8 cellular contexts compared by ENCODE assay signal in genomic region chr1:241639040-241639652, GRCh38. TPM values are rescaled to one million over a fixed set of nuclear protein-coding genes. Genes with fewer than 3 reads are reported as not detected.
DNase-seq lines count a peak whose midpoint lies in the region; ATAC-seq, FAIRE-seq and TF ChIP-seq lines count a peak whose summit lies in the region.

No MANE protein-coding gene starts in this region.

- no peak overlapping the region for H2AK9ac ChIP-seq in IMR-90 (replicated peaks; ENCODE audit: low read depth, low read length, poor library complexity)

- H3K27ac Mint-ChIP-seq in activated naive CD8-positive, alpha-beta T cell treated with anti-CD3 and anti-CD28 coated beads, Interleukin-2, amount 10 ng/mL, durations not matched to agents 7 days and 5 days: peak overlapping the region; percentile 93

- peak overlapping the region; percentile 88 for H3K4me2 ChIP-seq in IMR-90 (ENCODE audit: low read depth, low read length)

- peak overlapping the region; percentile 77 for H3K9ac ChIP-seq in IMR-90 (ENCODE audit: low read depth, low read length)
- peak overlapping the region; percentile 7 to 46 for H3K9ac ChIP-seq in kidney (ENCODE audit: low read length in 2 of 2)

- no peaks in the 10 kb centered on the region for H3K27me3 ChIP-seq in IMR-90 (ENCODE audit: control insufficient read depth, insufficient read depth, low read length)
- H3K27me3 ChIP-seq in thymus (ENCODE audit: control insufficient read depth, insufficient read depth): no peaks in the 10 kb centered on the region

- TF ChIP-seq POLR2A in IMR-90 (IDR thresholded peaks at IDR 0.05; ENCODE audit: low read depth, low read length): no peak

- H3K4me3 Mint-ChIP-seq in activated naive CD8-positive, alpha-beta T cell treated with anti-CD3 and anti-CD28 coated beads, Interleukin-2, amount 10 ng/mL, durations not matched to agents 7 days and 5 days: peak overlapping the region; percentile 95

- peak overlapping the region; percentile 36; the same call in 1 of the 2 replicates for H2BK120ac ChIP-seq in IMR-90 (ENCODE audit: low read depth, low read length)

- H3K14ac ChIP-seq in IMR-90 (replicated peaks; ENCODE audit: low read depth, low read length): peak overlapping the region; percentile 18; the same call in 1 of the 2 replicates

- H4K8ac ChIP-seq in IMR-90 (ENCODE audit: low read depth in 2 of 2, low read length in 2 of 2): no peak overlapping the region; a peak in 1 of 4 replicates

- dilution Hi-C loops in IMR-90 (cut with HindIII; ENCODE audit: low sequenced_read_pairs, unreplicated experiment): no loop called here

- in situ Hi-C loops in IMR-90 (cut with MboI; ENCODE audit: low sequenced_read_pairs): no loop called here

- H2BK20ac ChIP-seq in IMR-90 (ENCODE audit: low read depth, low read length): no peak overlapping the region

- no peak overlapping the region for H4K5ac ChIP-seq in IMR-90 (ENCODE audit: low read depth, low read length)

- no peak overlapping the region for H2AK5ac ChIP-seq in IMR-90 (ENCODE audit: low read depth, low read length)

- H3K9me3 ChIP-seq in IMR-90 (ENCODE audit: control insufficient read depth, insufficient read depth, low read length) (no peaks in the 10 kb centered on the region), kidney (ENCODE audit: control insufficient read depth in 1 of 2, low read length in 2 of 2) (no peaks in the 10 kb centered on the region), thymus (ENCODE audit: control insufficient read depth) (no peaks in the 10 kb centered on the region)

- ATAC-seq in IMR-90 (ENCODE audit: low read depth): no peak
- ATAC-seq in activated naive CD8-positive, alpha-beta T cell treated with anti-CD3 and anti-CD28 coated beads, Interleukin-2, amount 10 ng/mL, durations not matched to agents 7 days and 5 days (ENCODE audit: low read depth): no peak

- H2BK5ac ChIP-seq in IMR-90 (ENCODE audit: low read depth, low read length, poor library complexity, severe bottlenecking): peak overlapping the region; percentile 98

- H3K79me1 ChIP-seq in IMR-90 (ENCODE audit: low read depth in 1 of 2, low read length in 2 of 2): peaks cover 15 to 29% of the 10 kb centered on the region in 2 experiments

- H3K9me3 Mint-ChIP-seq in activated naive CD8-positive, alpha-beta T cell treated with anti-CD3 and anti-CD28 coated beads, Interleukin-2, amount 10 ng/mL, durations not matched to agents 7 days and 5 days: peaks cover 5% of the 10 kb centered on the region

- H4K20me1 ChIP-seq in IMR-90 (ENCODE audit: insufficient read depth, low read length): 0 out of 2 replicates have a peak, but pooled peaks cover 6% of the 10 kb centered on the region

- peaks cover 29% of the 10 kb centered on the region for H3K4me1 Mint-ChIP-seq in activated naive CD8-positive, alpha-beta T cell treated with anti-CD3 and anti-CD28 coated beads, Interleukin-2, amount 10 ng/mL, durations not matched to agents 7 days and 5 days

- peak overlapping the region; percentile 2; the same call in 1 of the 2 replicates for H4K91ac ChIP-seq in IMR-90 (ENCODE audit: insufficient read depth, low read depth, low read length)

- no peak overlapping the region for H3K4ac ChIP-seq in IMR-90 (ENCODE audit: low read depth, low read length)

- H3K23ac ChIP-seq in IMR-90 (ENCODE audit: low read depth, low read length): no peak overlapping the region; the same call in 1 of the 2 replicates

- H3K36me3 Mint-ChIP-seq in activated naive CD8-positive, alpha-beta T cell treated with anti-CD3 and anti-CD28 coated beads, Interleukin-2, amount 10 ng/mL, durations not matched to agents 7 days and 5 days: peaks cover 21% of the 10 kb centered on the region

- peak overlapping the region; percentile 100 for H3K4me3 ChIP-seq in IMR-90 (ENCODE audit: insufficient read depth, low read depth, low read length)
- peak overlapping the region; percentile 50 to 90 for H3K4me3 ChIP-seq in kidney (ENCODE audit: low read length in 2 of 2)
- H3K4me3 ChIP-seq in thymus (ENCODE audit: low read length): peak overlapping the region; percentile 90

- peak overlapping the region; percentile 76 for H2AFZ ChIP-seq in IMR-90 (replicated peaks; ENCODE audit: low read length, poor library complexity)

- no peak for TF ChIP-seq RAD21 in IMR-90 (IDR thresholded peaks at IDR 0.05; ENCODE audit: low read length)

- peak overlapping the region; percentile 54 for H3K18ac ChIP-seq in IMR-90 (ENCODE audit: low read depth, low read length)

- DNase-seq in DMS79 treated with DMSO at 0.1 percent for 48 hours (lab: John Stamatoyannopoulos, UW) (peak; percentile 4), DMS79 (lab: John Stamatoyannopoulos, UW) (no peak), IMR-90 (peak; percentile 23), kidney (no peak), AG20443 (ENCODE audit: low spot score) (no peak), NCI-H2196 treated with DMSO at 0.1 percent for 48 hours (lab: John Stamatoyannopoulos, UW; ENCODE audit: unreplicated experiment) (no peak)
- no peak for DNase-seq in activated naive CD8-positive, alpha-beta T cell treated with anti-CD3 and anti-CD28 coated beads, Interleukin-2, amount 10 ng/mL, durations not matched to agents 7 days and 5 days

- H3K4me1 ChIP-seq in IMR-90 (ENCODE audit: control insufficient read depth, insufficient read depth, low read length) (peaks cover 10% of the 10 kb centered on the region), kidney (ENCODE audit: control insufficient read depth in 1 of 2, insufficient read depth in 1 of 2, low read depth in 1 of 2, low read length in 2 of 2) (peaks cover 0 to 3% of the 10 kb centered on the region in 2 donors), thymus (ENCODE audit: control insufficient read depth, insufficient read depth, low read length) (peaks cover 13% of the 10 kb centered on the region)

- CTCF ChIA-PET in IMR-90 (lab: Yijun Ruan, JAX): no interaction called here

- no peak overlapping the region for H2BK15ac ChIP-seq in IMR-90 (ENCODE audit: low read depth, low read length)

- no peak for FAIRE-seq in kidney (lab: Jason Lieb, UNC)

- TF ChIP-seq CTCF in IMR-90 (conservative IDR thresholded peaks at IDR 0.05; ENCODE audit: low read depth, low read length) (no peak), kidney (IDR thresholded peaks at IDR 0.05; ENCODE audit: borderline replicate concordance, extremely low read depth, insufficient read depth) (no peak)

- H3K36me3 ChIP-seq in IMR-90 (ENCODE audit: control insufficient read depth, insufficient read depth, low read length) (peaks cover 2% of the 10 kb centered on the region; the same call in 1 of the 2 replicates), kidney (ENCODE audit: control insufficient read depth in 1 of 2, insufficient read depth in 2 of 2, low read length in 2 of 2) (no peaks in the 10 kb centered on the region), thymus (ENCODE audit: control insufficient read depth, insufficient read depth) (no peaks in the 10 kb centered on the region)

- H3K9me1 ChIP-seq in IMR-90 (ENCODE audit: insufficient read depth, low read length): peaks cover 11% of the 10 kb centered on the region

- intact Hi-C loops in IMR-90 (cut with micrococcal nuclease): no loop called here
- intact Hi-C loops in kidney (cut with DNase I): no loop called here

- WGBS in IMR-90 (ENCODE audit: extremely low coverage in 2 of 2, insufficient read length in 1 of 2), 2 experiments: 0% methylated on average over 2 of the region's 10 CpGs; no CpG with 5 or more reads in 1 of the 2 experiments
- 5% methylated on average over 10 of the region's 10 CpGs for WGBS in thymus

- peak overlapping the region; percentile 56; the same call in 1 of the 2 replicates for H3K56ac ChIP-seq in IMR-90 (ENCODE audit: extremely low read depth, insufficient read depth, low read length)

- BruUV-seq in IMR-90 (replicated peaks; lab: Mats Ljungman, UMichigan): TSS peak; percentile 36

- H3K27me3 Mint-ChIP-seq in activated naive CD8-positive, alpha-beta T cell treated with anti-CD3 and anti-CD28 coated beads, Interleukin-2, amount 10 ng/mL, durations not matched to agents 7 days and 5 days: no peaks in the 10 kb centered on the region

- peak overlapping the region; percentile 100 for H3K27ac ChIP-seq in IMR-90 (ENCODE audit: insufficient read depth, low read length)
- H3K27ac ChIP-seq in kidney (ENCODE audit: low read depth in 2 of 2, low read length in 2 of 2): no peak overlapping the region
- H3K27ac ChIP-seq in thymus (ENCODE audit: low read depth): peak overlapping the region; percentile 73

- POLR2A ChIA-PET in IMR-90 (lab: Charles Lee; ENCODE audit: unreplicated experiment): no interaction called here
- POLR2A ChIA-PET in activated naive CD8-positive, alpha-beta T cell treated with anti-CD3 and anti-CD28 coated beads, Interleukin-2, amount 10 ng/mL, durations not matched to agents 7 days and 5 days (lab: Charles Lee): no interaction called here

TF ChIP-seq in IMR-90, 13 proteins besides CTCF, POLR2A, EP300 and RAD21 (continues in another document):
- TF ChIP-seq BHLHE40 (IDR thresholded peaks at IDR 0.05; ENCODE audit: low read depth, low read length): no peak

RNA-seq across cellular contexts. Expression of gene CHML, which starts 1.0 kb away (rescaled TPM):
- total RNA-seq in IMR-90 (2012; rRNA removed) (25.6 and 34.2 TPM in 2 replicates), kidney (7.3 TPM)
- polyA plus RNA-seq in IMR-90 (2012; rRNA removed) (5.3 and 5.6 TPM in 2 replicates), kidney (ENCODE audit: insufficient read depth, low read depth, low replicate concordance) (1.8 TPM), thymus (7.4 TPM)
- polyA plus RNA-seq in IMR-90 (2012; cell fraction: cytosol; rRNA removed): 1.6 and 2.2 TPM in 2 replicates
- 2.4 and 9.2 TPM in 2 replicates for polyA plus RNA-seq in IMR-90 (2012; cell fraction: nucleus; rRNA removed; ENCODE audit: low replicate concordance)
- total RNA-seq in activated naive CD8-positive, alpha-beta T cell treated with anti-CD3 and anti-CD28 coated beads, Interleukin-2, amount 10 ng/mL, durations not matched to agents 7 days and 5 days: 10 to 100 TPM; 11.6 to 13.7 TPM

RNA-seq across cellular contexts. Expression of gene OPN3, which starts 1.0 kb away (rescaled TPM):
- total RNA-seq in IMR-90 (2012; rRNA removed) (21.1 and 21.9 TPM in 2 replicates), kidney (12.3 TPM)
- polyA plus RNA-seq in IMR-90 (2012; rRNA removed) (11.0 and 16.4 TPM in 2 replicates), kidney (ENCODE audit: insufficient read depth, low read depth, low replicate concordance) (15.8 TPM), thymus (17.7 TPM)
- 5.4 and 9.5 TPM in 2 replicates for polyA plus RNA-seq in IMR-90 (2012; cell fraction: cytosol; rRNA removed)
- 3.1 and 11.8 TPM in 2 replicates for polyA plus RNA-seq in IMR-90 (2012; cell fraction: nucleus; rRNA removed; ENCODE audit: low replicate concordance)
- 10 to 100 TPM; 12.1 to 12.8 TPM for total RNA-seq in activated naive CD8-positive, alpha-beta T cell treated with anti-CD3 and anti-CD28 coated beads, Interleukin-2, amount 10 ng/mL, durations not matched to agents 7 days and 5 days

RNA-seq across cellular contexts. Expression of gene WDR64, which starts 12.9 kb away (rescaled TPM):
- total RNA-seq in IMR-90 (2012; rRNA removed): not detected in 2 replicates
- polyA plus RNA-seq in IMR-90 (2012; rRNA removed): not detected in 2 replicates
- polyA plus RNA-seq in IMR-90 (2012; cell fraction: cytosol; rRNA removed): not detected in 2 replicates
- polyA plus RNA-seq in IMR-90 (2012; cell fraction: nucleus; rRNA removed; ENCODE audit: low replicate concordance): not detected in 2 replicates
- under 1 TPM; 0.58 to 0.99 TPM for total RNA-seq in activated naive CD8-positive, alpha-beta T cell treated with anti-CD3 and anti-CD28 coated beads, Interleukin-2, amount 10 ng/mL, durations not matched to agents 7 days and 5 days
- not detected for total RNA-seq in kidney
- polyA plus RNA-seq in kidney (ENCODE audit: insufficient read depth, low read depth, low replicate concordance): not detected
- 0.14 TPM for polyA plus RNA-seq in thymus

Comparison
In these comparisons a context has a peak if more than half of its experiments do, and no peak if none do; other contexts are left out.
1. DNase-seq: peak in DMS79 treated with DMSO at 0.1 percent for 48 hours (single experiment) and IMR-90 (single experiment); none in DMS79 (single experiment), activated naive CD8-positive, alpha-beta T cell treated with anti-CD3 and anti-CD28 coated beads, Interleukin-2, amount 10 ng/mL, durations not matched to agents 7 days and 5 days (single experiment), kidney (single experiment), AG20443 (single experiment) and NCI-H2196 treated with DMSO at 0.1 percent for 48 hours (single experiment).
2. H3K27ac ChIP-seq: peak in IMR-90 (single experiment) and thymus (single experiment); none in kidney (0 of 2).
3. Peak in every context shown above with its lines, with median percentiles within 50 percentile points of each other: H3K4me3 ChIP-seq.